Comparison of ENCODE assay signal across 8 cellular contexts in the genomic region with DNA sequence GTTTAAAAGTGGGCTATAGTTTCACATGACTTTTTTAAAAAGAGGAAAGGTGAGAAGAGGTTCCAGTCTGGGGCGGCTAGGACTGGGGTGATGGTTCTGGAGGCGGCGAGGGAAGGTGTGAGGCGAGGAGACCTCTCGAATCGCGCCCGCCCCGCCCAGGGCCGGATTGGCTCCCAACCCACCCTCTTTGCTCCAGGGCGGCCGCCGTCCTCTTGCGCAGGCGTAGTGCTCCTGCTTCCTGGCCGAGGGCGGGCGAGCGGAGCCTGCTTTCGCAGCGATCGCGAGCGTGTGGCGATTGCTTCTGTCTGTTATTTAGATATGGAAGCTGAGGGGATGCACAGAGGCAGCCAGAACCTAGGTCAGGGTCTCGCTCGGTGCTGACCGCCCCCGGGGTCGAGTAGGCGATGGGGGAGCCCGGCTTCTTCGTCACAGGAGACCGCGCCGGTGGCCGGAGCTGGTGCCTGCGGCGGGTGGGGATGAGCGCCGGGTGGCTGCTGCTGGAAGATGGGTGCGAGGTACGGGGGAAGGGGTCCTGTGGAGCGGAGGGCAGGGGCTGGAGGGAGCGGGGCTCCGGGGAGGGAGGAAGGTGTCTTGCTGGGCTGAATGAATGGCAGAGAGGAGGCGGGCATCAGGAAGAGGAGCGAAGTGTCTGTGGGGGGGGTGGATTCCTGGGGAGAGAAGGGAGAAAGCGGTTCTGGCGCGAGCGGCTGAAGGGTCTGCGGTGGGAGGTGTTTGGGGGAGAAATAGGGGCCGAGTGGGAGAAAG. TPM values are rescaled to one million over a fixed set of nuclear protein-coding genes. Genes with fewer than 3 reads are reported as not detected.
DNase-seq lines count a peak whose midpoint lies in the region; ATAC-seq, FAIRE-seq and TF ChIP-seq lines count a peak whose summit lies in the region.

A gene with protein sequence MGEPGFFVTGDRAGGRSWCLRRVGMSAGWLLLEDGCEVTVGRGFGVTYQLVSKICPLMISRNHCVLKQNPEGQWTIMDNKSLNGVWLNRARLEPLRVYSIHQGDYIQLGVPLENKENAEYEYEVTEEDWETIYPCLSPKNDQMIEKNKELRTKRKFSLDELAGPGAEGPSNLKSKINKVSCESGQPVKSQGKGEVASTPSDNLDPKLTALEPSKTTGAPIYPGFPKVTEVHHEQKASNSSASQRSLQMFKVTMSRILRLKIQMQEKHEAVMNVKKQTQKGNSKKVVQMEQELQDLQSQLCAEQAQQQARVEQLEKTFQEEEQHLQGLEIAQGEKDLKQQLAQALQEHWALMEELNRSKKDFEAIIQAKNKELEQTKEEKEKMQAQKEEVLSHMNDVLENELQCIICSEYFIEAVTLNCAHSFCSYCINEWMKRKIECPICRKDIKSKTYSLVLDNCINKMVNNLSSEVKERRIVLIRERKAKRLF (plus strand): TSS at position 223 of the 765 bp plus-strand sequence. CDS start 182 bp downstream, at position 405.

- FAIRE-seq in D721Med (lab: Jason Lieb, UNC): no peak

- intact Hi-C loops in mucosa of descending colon (cut with DNase I, micrococcal nuclease): no loop called here

- H3K4me3 ChIP-seq in mucosa of descending colon: peak within 1 kb of the TSS; percentile 81

- TF ChIP-seq CTCF in D721Med (IDR thresholded peaks at IDR 0.05; ENCODE audit: insufficient read depth, missing control alignments) (no peak), mucosa of descending colon (IDR thresholded peaks at IDR 0.05) (no peak)

- H3K27ac ChIP-seq in epithelial cell of prostate: peak within 1 kb of the TSS; percentile 20

- H3K36me3 ChIP-seq in mucosa of descending colon (ENCODE audit: low read depth): no peaks in the 10 kb centered on the region

- H3K4me1 ChIP-seq in mucosa of descending colon (ENCODE audit: low read depth): peaks cover 5% of the 10 kb centered on the region

- ATAC-seq in GM21447 (IDR thresholded peaks at IDR 0.05; ENCODE audit: unreplicated experiment) (peak; percentile 92), mucosa of descending colon (peak; percentile 99)

- DNase-seq in D721Med (ENCODE audit: insufficient read length, low spot score) (peak; percentile 98), HuH-7 (ENCODE audit: low spot score) (peak; percentile 83), OCI-M2 (lab: John Stamatoyannopoulos, UW; ENCODE audit: unreplicated experiment) (peak; percentile 49), activated T-cell treated with anti-CD3 and anti-CD28 coated beads for 4 hours (peak; percentile 79), epithelial cell of prostate (ENCODE audit: low read depth, low spot score) (peak; percentile 18), mucosa of descending colon (peak; percentile 94 to 95 (median 95))
- DNase-seq in stimulated activated CD8-positive, alpha-beta memory T cell treated with anti-CD3 and anti-CD28 coated beads, Interleukin-4, amount 100 ng/mL, for 1 hour (ENCODE audit: low read depth in 2 of 2, low spot score in 1 of 2): peak; percentile 66 to 78

- H3K9me3 ChIP-seq in mucosa of descending colon: no peaks in the 10 kb centered on the region

RNA-seq across cellular contexts. Expression of the gene that starts here (rescaled TPM):
- total RNA-seq in mucosa of descending colon: 10 to 100 TPM; 11.2 to 16.3 (median 11.4) TPM

Comparison
In these comparisons a context has a peak if more than half of its experiments do, and no peak if none do; other contexts are left out.
1. Peak in every context shown above with its lines: DNase-seq, ATAC-seq, H3K4me3 ChIP-seq and H3K27ac ChIP-seq.
2. DNase-seq: peak in every context shown above with its lines; median percentile 98 in D721Med; 95 in mucosa of descending colon; 83 in HuH-7; 79 in activated T-cell treated with anti-CD3 and anti-CD28 coated beads for 4 hours; 72 in stimulated activated CD8-positive, alpha-beta memory T cell treated with anti-CD3 and anti-CD28 coated beads, Interleukin-4, amount 100 ng/mL, for 1 hour; 49 in OCI-M2; 18 in epithelial cell of prostate.